9 cellular contexts compared by ENCODE assay signal in genomic region chrX:45077748-45078424, GRCh38.
A peak's percentile ranks its signal among the peaks of the same experiment; 100 is the strongest.
DNase-seq lines count a peak whose midpoint lies in the region; ATAC-seq, FAIRE-seq and TF ChIP-seq lines count a peak whose summit lies in the region.
"Had no signal": no experiment of that assay in that cellular context is flagged by ENCODE, and none has a peak within 500 bp of the region (broad histone marks: within the 10 kb centered on the region; RNA-seq: fewer than 3 reads in every experiment).

No MANE protein-coding gene starts in this region.

- H3K9me3 ChIP-seq in stomach (no peaks in the 10 kb centered on the region), prostate gland (no peaks in the 10 kb centered on the region)

- 58 to 83% (median 75%) methylated on average over 2 of the region's 2 CpGs for WGBS in stomach, 5 donors
- 79% methylated on average over 2 of the region's 2 CpGs for WGBS in prostate gland

- H3K4me3 ChIP-seq in stomach (no peak overlapping the region), prostate gland (no peak overlapping the region)

- intact Hi-C loops in stomach (cut with DNase I; ENCODE audit: low total_unique reads) (no loop called here), prostate gland (cut with DNase I) (no loop called here)

- no peak for TF ChIP-seq POLR2A in stomach (IDR thresholded peaks at IDR 0.05)
- TF ChIP-seq POLR2A in prostate gland (IDR thresholded peaks at IDR 0.05) = no peak

- DNase-seq in stomach (no peak), prostate gland (ENCODE audit: low spot score) (no peak), activated gamma-delta T cell (lab: John Stamatoyannopoulos, UW) (no peak), kidney tubule cell (ENCODE audit: low spot score) (no peak)
- DNase-seq: activated CD8-positive, alpha-beta memory T cell treated with anti-CD3 and anti-CD28 coated beads, Interleukin-2, amount 50 U/mL, for 4 hours had no signal

- H3K27me3 ChIP-seq in stomach (no peaks in the 10 kb centered on the region), prostate gland (replicated peaks; ENCODE audit: insufficient read depth) (no peaks in the 10 kb centered on the region)

- TF ChIP-seq EP300 in stomach (IDR thresholded peaks at IDR 0.05) = no peak

- peak; percentile 21 for FAIRE-seq in endometrium (lab: Jason Lieb, UNC)

- peaks cover 0 to 14% (median 0%) of the 10 kb centered on the region in 4 donors for H3K4me1 ChIP-seq in stomach
- H3K4me1 ChIP-seq in prostate gland (replicated peaks) = no peaks in the 10 kb centered on the region

- ATAC-seq in GM18511 (IDR thresholded peaks at IDR 0.05; ENCODE audit: unreplicated experiment) (peak; percentile 93), GM21529 (IDR thresholded peaks at IDR 0.05; ENCODE audit: unreplicated experiment) (peak; percentile 92), HG03469 (IDR thresholded peaks at IDR 0.05; ENCODE audit: unreplicated experiment) (peak; percentile 58)

- no peak for TF ChIP-seq CTCF in stomach (IDR thresholded peaks at IDR 0.05)
- no peak for TF ChIP-seq CTCF in prostate gland (IDR thresholded peaks at IDR 0.05)

- H3K27ac ChIP-seq in stomach (peak overlapping the region in 1 of 5 donors; percentile 2), prostate gland (no peak overlapping the region)

- peaks cover 0 to 62% (median 38%) of the 10 kb centered on the region in 4 donors for H3K36me3 ChIP-seq in stomach
- no peaks in the 10 kb centered on the region for H3K36me3 ChIP-seq in prostate gland
